16 cellular contexts compared by ENCODE assay signal in the genomic region with DNA sequence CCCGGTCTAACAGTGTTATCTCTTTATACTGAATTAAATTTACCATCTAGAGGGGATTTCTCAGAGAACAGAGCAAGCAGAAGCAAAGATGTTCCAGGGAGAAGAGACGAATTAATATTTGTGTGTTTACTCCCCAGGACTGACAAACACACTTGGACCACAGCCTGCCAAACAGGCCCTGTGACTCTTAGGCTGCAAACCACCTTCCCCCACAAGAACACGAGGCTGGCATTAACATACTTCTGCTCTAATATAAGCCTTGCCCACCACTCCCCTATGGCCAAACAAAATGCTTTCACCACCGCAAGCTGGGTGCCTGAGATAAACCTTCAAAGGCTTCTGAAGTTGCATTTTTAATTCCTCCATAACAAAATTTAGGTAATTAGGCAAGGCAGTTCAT.
DNase-seq lines count a peak whose midpoint lies in the region; TF ChIP-seq lines count a peak whose summit lies in the region.
"Had no signal": no experiment of that assay in that cellular context is flagged by ENCODE, and none has a peak within 500 bp of the region (broad histone marks: within the 10 kb centered on the region; RNA-seq: fewer than 3 reads in every experiment).

No MANE protein-coding gene starts in this region.

- TF ChIP-seq POLR2A in esophagus muscularis mucosa (IDR thresholded peaks at IDR 0.05; ENCODE audit: low read depth): no peak

- no peak overlapping the region for H3K4me2 ChIP-seq in parathyroid adenoma (ENCODE audit: low read length)

- H3K27ac ChIP-seq in esophagus muscularis mucosa (replicated peaks in 1 of 4) (peak overlapping the region in 3 of 4 donors; percentile 13 to 42 (median 30)), parathyroid adenoma (no peak overlapping the region), tibial artery (no peak overlapping the region), brain microvascular endothelial cell (no peak overlapping the region)
- H3K27ac ChIP-seq: 22Rv1, SJSA1 had no signal

- in situ Hi-C loops in brain microvascular endothelial cell (cut with HindIII; ENCODE audit: low pct_ligation_motif_present, low sequenced_read_pairs): no loop called here

- no peaks in the 10 kb centered on the region for H3K9me3 ChIP-seq in esophagus muscularis mucosa
- no peaks in the 10 kb centered on the region for H3K9me3 ChIP-seq in parathyroid adenoma (ENCODE audit: control insufficient read depth, low read length)
- H3K9me3 ChIP-seq in tibial artery: no peaks in the 10 kb centered on the region
- H3K9me3 ChIP-seq: HAP-1, SJSA1 had no signal

- peak overlapping the region; percentile 24 for H2AFZ ChIP-seq in parathyroid adenoma

- intact Hi-C loops in esophagus muscularis mucosa (cut with DNase I) (no loop called here), posterior vena cava (cut with DNase I) (no loop called here), tibial artery (cut with DNase I; ENCODE audit: low total_unique reads) (no loop called here)

- peak; percentile 5 for DNase-seq in SIG-M5 treated with dmso at 0.1 percent for 504 hours (lab: John Stamatoyannopoulos, UW; ENCODE audit: unreplicated experiment)
- DNase-seq in SIG-M5 (lab: John Stamatoyannopoulos, UW): no peak
- no peak for DNase-seq in esophagus muscularis mucosa (ENCODE audit: extremely low spot score)
- no peak for DNase-seq in posterior vena cava (ENCODE audit: low spot score)
- DNase-seq in NCI-H1694 treated with DMSO at 0.1 percent for 48 hours (lab: John Stamatoyannopoulos, UW): no peak
- DNase-seq in tibial artery: no peak
- DNase-seq in brain microvascular endothelial cell: no peak
- DNase-seq: MM.1S, NCI-H1105 treated with DMSO at 0.1 percent for 48 hours, NCI-H1930, NCI-H2171, NCI-H774 had no signal

- H3K9ac ChIP-seq in parathyroid adenoma: no peak overlapping the region

- WGBS in esophagus muscularis mucosa: 77% methylated on average over 4 of the region's 4 CpGs

- H3K36me3 ChIP-seq in esophagus muscularis mucosa (peaks cover 0 to 5% (median 0%) of the 10 kb centered on the region in 4 donors), parathyroid adenoma (ENCODE audit: control insufficient read depth, insufficient read depth, low read length) (no peaks in the 10 kb centered on the region), tibial artery (peaks cover 0 to 3% (median 3%) of the 10 kb centered on the region in 3 donors), brain microvascular endothelial cell (replicated peaks) (no peaks in the 10 kb centered on the region)
- H3K36me3 ChIP-seq: SJSA1 had no signal

- H3K4me1 ChIP-seq in esophagus muscularis mucosa (peaks cover 0 to 13% (median 5%) of the 10 kb centered on the region in 4 donors), parathyroid adenoma (peaks cover 13% of the 10 kb centered on the region), tibial artery (peaks cover 0 to 35% (median 0%) of the 10 kb centered on the region in 4 donors)
- H3K4me1 ChIP-seq: SJSA1 had no signal

- no peaks in the 10 kb centered on the region for H3K79me2 ChIP-seq in parathyroid adenoma

- H3K27me3 ChIP-seq in esophagus muscularis mucosa (no peaks in the 10 kb centered on the region), parathyroid adenoma (ENCODE audit: control insufficient read depth, insufficient read depth, low read length) (no peaks in the 10 kb centered on the region), tibial artery (no peaks in the 10 kb centered on the region), brain microvascular endothelial cell (replicated peaks) (no peaks in the 10 kb centered on the region)
- H3K27me3 ChIP-seq: SJSA1 had no signal

- TF ChIP-seq CTCF in esophagus muscularis mucosa (IDR thresholded peaks at IDR 0.05) (no peak), parathyroid adenoma (IDR thresholded peaks at IDR 0.05) (no peak), tibial artery (IDR thresholded peaks at IDR 0.05) (no peak), brain microvascular endothelial cell (IDR thresholded peaks at IDR 0.05; ENCODE audit: low read depth, low read length, missing control alignments) (no peak)

- H3K4me3 ChIP-seq in esophagus muscularis mucosa: no peak overlapping the region
- H3K4me3 ChIP-seq in parathyroid adenoma (ENCODE audit: low read depth, low read length): no peak overlapping the region
- H3K4me3 ChIP-seq in tibial artery: no peak overlapping the region
- no peak overlapping the region for H3K4me3 ChIP-seq in brain microvascular endothelial cell (ENCODE audit: low read depth, low read length)
- H3K4me3 ChIP-seq: HAP-1, SJSA1 had no signal

- TF ChIP-seq EP300 in esophagus muscularis mucosa (IDR thresholded peaks at IDR 0.05): no peak

Comparison
In these comparisons a context has a peak if more than half of its experiments do, and no peak if none do; other contexts are left out.
1. H3K27ac ChIP-seq: peak in esophagus muscularis mucosa (3 of 4); none in parathyroid adenoma (single experiment), tibial artery (0 of 2) and brain microvascular endothelial cell (single experiment).